In genomic region chr11:729492-730074, GRCh38 we compare ENCODE assay signal across 11 cellular contexts. TPM values are rescaled to one million over a fixed set of nuclear protein-coding genes. Genes with fewer than 3 reads are reported as not detected.
DNase-seq lines count a peak whose midpoint lies in the region; FAIRE-seq and TF ChIP-seq lines count a peak whose summit lies in the region.
"Had no signal": no experiment of that assay in that cellular context is flagged by ENCODE, and none has a peak within 500 bp of the region (broad histone marks: within the 10 kb centered on the region; RNA-seq: fewer than 3 reads in every experiment).

No MANE protein-coding gene starts in this region.

- BruUV-seq in Caco-2 (replicated peaks; lab: Mats Ljungman, UMichigan): no TSS peak

- no peak overlapping the region for H3K4me3 Mint-ChIP-seq in Caco-2 (ENCODE audit: unreplicated experiment)
- H3K4me3 Mint-ChIP-seq: activated CD4-positive, alpha-beta memory T cell treated with anti-CD3 and anti-CD28 coated beads for 36 hours; T-helper 2 cell treated with Interferon-gamma antibody and Interleukin-4, amounts not matched to agents 5 μg/mL and 100 μg/mL, for 36 hours had no signal

- H3K36me3 ChIP-seq in Caco-2 (ENCODE audit: control insufficient read depth, insufficient read depth, low read length): no peaks in the 10 kb centered on the region; the same call in none of the 2 replicates

- CTCF ChIA-PET in Caco-2 (lab: Charles Lee): interaction anchor here (0.6 kb wide), 1 partner anchor 84 kb away, joined by 4 read pairs; no protein-coding TSS in a partner anchor

- H3K27ac Mint-ChIP-seq in Caco-2 (ENCODE audit: unreplicated experiment): peak overlapping the region; percentile 83
- H3K27ac Mint-ChIP-seq: activated CD4-positive, alpha-beta memory T cell treated with anti-CD3 and anti-CD28 coated beads for 36 hours; T-helper 2 cell treated with Interferon-gamma antibody and Interleukin-4, amounts not matched to agents 5 μg/mL and 100 μg/mL, for 36 hours had no signal

- POLR2A ChIA-PET in Caco-2 (lab: Charles Lee): no interaction called here

- no peak for DNase-seq in Caco-2
- DNase-seq in anterior cingulate cortex (lab: John Stamatoyannopoulos, UW): peak in 50 of 58 donors; percentile 29 to 94 (median 73)
- DNase-seq in midbrain (lab: John Stamatoyannopoulos, UW): peak; percentile 76
- DNase-seq in GM19239 (ENCODE audit: insufficient read length, low spot score): no peak
- DNase-seq in NCI-H2081 treated with DMSO at 0.1 percent for 48 hours (lab: John Stamatoyannopoulos, UW): no peak
- no peak for DNase-seq in OCI-M1 (lab: John Stamatoyannopoulos, UW)
- DNase-seq: activated CD4-positive, alpha-beta memory T cell treated with anti-CD3 and anti-CD28 coated beads for 36 hours; EL; KBM-7 had no signal

- H3K36me3 Mint-ChIP-seq in Caco-2 (ENCODE audit: insufficient read depth, unreplicated experiment): peaks cover 57% of the 10 kb centered on the region
- H3K36me3 Mint-ChIP-seq: activated CD4-positive, alpha-beta memory T cell treated with anti-CD3 and anti-CD28 coated beads for 36 hours had no signal

- peaks cover 15% of the 10 kb centered on the region for H3K4me1 ChIP-seq in Caco-2

- no peaks in the 10 kb centered on the region for H3K9me3 ChIP-seq in Caco-2

- intact Hi-C loops in Caco-2 (cut with micrococcal nuclease; ENCODE audit: unreplicated experiment): loop anchor here (10.0 kb wide), 1 partner anchor 175 kb away; no protein-coding TSS in a partner anchor

- no peak for FAIRE-seq in GM19239 (lab: Jason Lieb, UNC)

- H3K9me3 Mint-ChIP-seq in Caco-2 (ENCODE audit: unreplicated experiment): no peaks in the 10 kb centered on the region
- H3K9me3 Mint-ChIP-seq: activated CD4-positive, alpha-beta memory T cell treated with anti-CD3 and anti-CD28 coated beads for 36 hours; T-helper 2 cell treated with Interferon-gamma antibody and Interleukin-4, amounts not matched to agents 5 μg/mL and 100 μg/mL, for 36 hours had no signal

- no peak for TF ChIP-seq CTCF in Caco-2 (IDR thresholded peaks at IDR 0.05; ENCODE audit: insufficient read depth in 1 of 2, low read depth in 1 of 2, low read length in 1 of 2, severe bottlenecking in 1 of 2, unreplicated experiment in 1 of 2)

- no peaks in the 10 kb centered on the region for H3K27me3 Mint-ChIP-seq in Caco-2 (ENCODE audit: insufficient read depth, unreplicated experiment)
- H3K27me3 Mint-ChIP-seq: activated CD4-positive, alpha-beta memory T cell treated with anti-CD3 and anti-CD28 coated beads for 36 hours had no signal

- H3K4me3 ChIP-seq in Caco-2 (ENCODE audit: low read depth, low read length): no peak overlapping the region
- H3K4me3 ChIP-seq: smooth muscle cell had no signal

- H3K27me3 ChIP-seq in Caco-2 (replicated peaks; ENCODE audit: control insufficient read depth, insufficient read depth, low read length): no peaks in the 10 kb centered on the region

- peaks cover 4% of the 10 kb centered on the region for H3K4me1 Mint-ChIP-seq in Caco-2 (ENCODE audit: low read depth, unreplicated experiment)

RNA-seq across cellular contexts. Expression of gene TALDO1, which starts 17.7 kb away (rescaled TPM):
- 293 and 300 TPM in 2 replicates for total RNA-seq in Caco-2 (2022)

RNA-seq across cellular contexts. Expression of gene EPS8L2, which starts 23.6 kb away (rescaled TPM):
- 203 and 224 TPM in 2 replicates for total RNA-seq in Caco-2 (2022)

RNA-seq across cellular contexts. Expression of gene TMEM80, which starts 34.0 kb away (rescaled TPM):
- 70.3 and 74.7 TPM in 2 replicates for total RNA-seq in Caco-2 (2022)

RNA-seq across cellular contexts. Expression of gene DEAF1, which starts 34.6 kb away (rescaled TPM):
- 50.6 and 56.6 TPM in 2 replicates for total RNA-seq in Caco-2 (2022)

RNA-seq across cellular contexts. Expression of gene GATD1, which starts 47.7 kb away (rescaled TPM):
- total RNA-seq in Caco-2 (2022): 85.0 and 91.5 TPM in 2 replicates

Comparison
In these comparisons a context has a peak if more than half of its experiments do, and no peak if none do; other contexts are left out.
1. DNase-seq: peak in anterior cingulate cortex (50 of 58) and midbrain (single experiment); none in Caco-2 (0 of 2), GM19239 (single experiment), NCI-H2081 treated with DMSO at 0.1 percent for 48 hours (single experiment) and OCI-M1 (single experiment).